In the genomic region with DNA sequence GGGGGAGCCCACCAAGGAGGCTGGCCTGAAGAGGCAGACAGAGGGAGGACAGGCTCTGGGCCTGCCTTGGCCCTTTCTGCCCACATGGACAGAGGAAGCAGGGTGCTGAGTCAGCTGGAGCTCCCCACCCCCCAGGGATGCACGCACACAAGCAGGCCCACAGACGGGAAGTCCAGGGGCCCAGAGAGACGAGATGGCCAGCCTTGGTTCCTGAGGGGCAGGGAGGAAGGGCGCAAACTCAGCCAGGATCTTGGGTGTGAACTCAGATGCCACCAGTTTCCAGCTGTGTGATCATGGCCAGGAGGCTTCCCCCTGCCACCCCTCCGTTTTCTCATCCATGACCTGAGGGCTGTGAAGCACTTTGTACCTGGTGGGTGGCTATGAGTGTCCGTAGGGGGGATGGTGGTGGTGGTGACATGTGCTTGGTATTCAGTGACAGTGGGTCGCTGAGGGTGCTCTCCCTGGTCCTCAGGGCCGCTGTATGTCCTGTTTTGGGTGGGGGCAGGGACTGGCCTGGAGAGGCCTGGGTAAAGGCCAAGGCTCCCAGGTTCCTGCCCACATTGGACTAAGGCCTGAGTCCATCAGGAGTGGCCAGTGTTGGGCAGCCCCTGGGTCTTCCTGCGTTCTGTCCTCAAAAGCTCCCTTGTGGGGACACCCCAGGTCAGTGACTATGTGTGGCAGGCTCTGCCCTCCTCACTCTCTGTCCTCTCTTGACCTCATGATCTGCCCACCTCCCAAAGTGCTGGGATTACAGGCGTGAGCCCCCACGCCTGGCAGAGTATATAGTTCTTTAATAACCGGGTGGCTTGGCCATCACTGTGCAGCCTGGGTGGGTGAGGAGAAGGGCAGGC, we compare ENCODE assay signal across 8 cellular contexts. TPM values are rescaled to one million over a fixed set of nuclear protein-coding genes. Genes with fewer than 3 reads are reported as not detected.
A peak's percentile ranks its signal among the peaks of the same experiment; 100 is the strongest.
DNase-seq lines count a peak whose midpoint lies in the region; ATAC-seq, FAIRE-seq and TF ChIP-seq lines count a peak whose summit lies in the region.

No MANE protein-coding gene starts in this region.

- no TSS peak for BruUV-seq in HepG2 (replicated peaks; lab: Mats Ljungman, UMichigan)

- H3K9me3 ChIP-seq in HepG2 (ENCODE audit: low read length) (no peaks in the 10 kb centered on the region), transverse colon (no peaks in the 10 kb centered on the region)

- peak overlapping the region; percentile 85 for H3K4me2 ChIP-seq in HepG2 (ENCODE audit: low read depth, low read length)

- H3K27me3 ChIP-seq in HepG2 (ENCODE audit: control insufficient read depth in 1 of 2, insufficient read depth in 2 of 2, low read length in 2 of 2) (no peaks in the 10 kb centered on the region), transverse colon (no peaks in the 10 kb centered on the region)

- peak overlapping the region; percentile 92 for H3K4me3 Mint-ChIP-seq in activated naive CD4-positive, alpha-beta T cell treated with anti-CD3 and anti-CD28 coated beads, Interleukin-2, amount 50 U/mL, for 24 hours

- no peaks in the 10 kb centered on the region for H3K36me3 Mint-ChIP-seq in activated naive CD4-positive, alpha-beta T cell treated with anti-CD3 and anti-CD28 coated beads, Interleukin-2, amount 50 U/mL, for 24 hours

- H2AFZ ChIP-seq in HepG2 (ENCODE audit: low read length): no peak overlapping the region

- TF ChIP-seq CTCF in astrocyte of the spinal cord (IDR thresholded peaks at IDR 0.05; ENCODE audit: low read depth, low read length) (no peak), HepG2 (CRISPR knock-in tag; IDR thresholded peaks at IDR 0.05) (no peak), transverse colon (IDR thresholded peaks at IDR 0.05) (no peak)

- POLR2A ChIA-PET in HepG2 (lab: Yijun Ruan, JAX): interaction anchor here (0.9 to 5.7 kb wide), 8 partner anchors 15 to 326 kb away, joined by 3 to 60 read pairs (median 3); partner anchors contain the start of gene RNF4

- in situ Hi-C loops in astrocyte of the spinal cord (cut with HindIII; ENCODE audit: low sequenced_read_pairs) (no loop called here), HepG2 (cut with HindIII; ENCODE audit: extremely low pct_ligation_motif_present, low pct_unique_long_range_greater_than_20kb) (loop anchor here (5.0 kb wide), 1 partner anchor 38 kb away; the partner anchor contains the start of gene TNIP2), transverse colon (cut with MboI; ENCODE audit: low pct_ligation_motif_present in 1 of 4, low pct_unique_long_range_greater_than_20kb in 1 of 4, low sequenced_read_pairs in 3 of 4) (no loop called here)

- intact Hi-C loops in HepG2 (cut with micrococcal nuclease; ENCODE audit: unreplicated experiment) (loop anchor here (5.0 kb wide), 1 partner anchor 47 kb away; the partner anchor contains the start of gene ADD1), transverse colon (cut with DNase I; ENCODE audit: low total_unique reads) (no loop called here)

- FAIRE-seq in HepG2 (lab: Jason Lieb, UNC): no peak

- H3K4me1 ChIP-seq in HepG2 (ENCODE audit: insufficient read depth, low read length): peaks cover 93% of the 10 kb centered on the region
- peaks cover 50 to 76% (median 68%) of the 10 kb centered on the region in 4 donors for H3K4me1 ChIP-seq in transverse colon

- H3K27me3 Mint-ChIP-seq in activated naive CD4-positive, alpha-beta T cell treated with anti-CD3 and anti-CD28 coated beads, Interleukin-2, amount 50 U/mL, for 24 hours: no peaks in the 10 kb centered on the region

- peak overlapping the region; percentile 51 for H3K27ac Mint-ChIP-seq in activated naive CD4-positive, alpha-beta T cell treated with anti-CD3 and anti-CD28 coated beads, Interleukin-2, amount 50 U/mL, for 24 hours

- H3K36me3 ChIP-seq in HepG2 (replicated peaks in 1 of 2; ENCODE audit: control insufficient read depth in 1 of 2, insufficient read depth in 2 of 2, low read length in 2 of 2): peaks cover 1 to 11% of the 10 kb centered on the region in 2 experiments; a peak in 2 of 5 replicates
- H3K36me3 ChIP-seq in transverse colon: no peaks in the 10 kb centered on the region

- peak; percentile 1; the same call in 2 of the 3 replicates for ATAC-seq in HepG2
- no peak for ATAC-seq in GM21619 (IDR thresholded peaks at IDR 0.05; ENCODE audit: unreplicated experiment)

- peak overlapping the region; percentile 59 for H3K27ac ChIP-seq in HepG2 (ENCODE audit: extremely low read length, insufficient read depth, low read length)
- peak overlapping the region; percentile 78 to 84 (median 83) for H3K27ac ChIP-seq in transverse colon

- H3K9me3 Mint-ChIP-seq in activated naive CD4-positive, alpha-beta T cell treated with anti-CD3 and anti-CD28 coated beads, Interleukin-2, amount 50 U/mL, for 24 hours: no peaks in the 10 kb centered on the region

- TF ChIP-seq RAD21 in HepG2 (CRISPR knock-in tag; IDR thresholded peaks at IDR 0.05): no peak

- TF ChIP-seq EP300 in HepG2 (IDR thresholded peaks at IDR 0.05; ENCODE audit: low read depth in 2 of 2, low read length in 2 of 2): no peak
- TF ChIP-seq EP300 in HepG2 (CRISPR knock-in tag; IDR thresholded peaks at IDR 0.05; ENCODE audit: borderline replicate concordance): no peak
- no peak for TF ChIP-seq EP300 in transverse colon (IDR thresholded peaks at IDR 0.05; ENCODE audit: low read depth)

- DNase-seq in activated naive CD4-positive, alpha-beta T cell treated with Interleukin-2 at 50 U/mL for 16 hours: no peak
- DNase-seq in astrocyte of the spinal cord (ENCODE audit: low read depth, low spot score): peak; percentile 75
- no peak for DNase-seq in HepG2 (ENCODE audit: low spot score)
- peak; percentile 55 for DNase-seq in transverse colon
- no peak for DNase-seq in NCI-H187 treated with DMSO at 0.1 percent for 48 hours (lab: John Stamatoyannopoulos, UW)
- no peak for DNase-seq in NCI-H1417 treated with DMSO at 0.1 percent for 48 hours (lab: John Stamatoyannopoulos, UW)

- H3K4me1 Mint-ChIP-seq in activated naive CD4-positive, alpha-beta T cell treated with anti-CD3 and anti-CD28 coated beads, Interleukin-2, amount 50 U/mL, for 24 hours: peaks cover 53% of the 10 kb centered on the region

- CTCF ChIA-PET in HepG2 (lab: Yijun Ruan, JAX; ENCODE audit: low intra/inter-chr PET ratio, low total read pairs): no interaction called here

- TF ChIP-seq POLR2A in HepG2 (IDR thresholded peaks at IDR 0.05; ENCODE audit: insufficient read depth in 1 of 2, low read depth in 2 of 2, low read length in 2 of 2) (no peak), transverse colon (IDR thresholded peaks at IDR 0.05) (no peak)

- H3K9ac ChIP-seq in HepG2 (ENCODE audit: insufficient read depth, low read depth, low read length): peak overlapping the region; percentile 68

- H3K79me2 ChIP-seq in HepG2 (ENCODE audit: insufficient read depth, low read length): peaks cover 44% of the 10 kb centered on the region

- 57% methylated on average over 4 of the region's 12 CpGs for WGBS in HepG2 (ENCODE audit: low lambda C conversion rate)
- WGBS in transverse colon (ENCODE audit: low coverage in 1 of 2), 2 donors: 50% methylated on average over 12 of the region's 12 CpGs; no CpG with 5 or more reads in 1 of the 2 donors

- H4K20me1 ChIP-seq in HepG2 (ENCODE audit: insufficient read depth, low read length): no peaks in the 10 kb centered on the region

- H3K4me3 ChIP-seq in astrocyte of the spinal cord (ENCODE audit: low read depth, low read length) (peak overlapping the region; percentile 69), HepG2 (replicated peaks in 1 of 3; ENCODE audit: insufficient read depth in 1 of 3, low read depth in 2 of 3, low read length in 3 of 3) (peak overlapping the region in 2 of 3 experiments; percentile 75; a peak in 4 of 6 replicates), transverse colon (peak overlapping the region in 1 of 4 donors; percentile 65)

RNA-seq across cellular contexts. Expression of gene SH3BP2, which starts 2.0 kb away (rescaled TPM):
- 7.0 and 16.9 TPM in 2 replicates for total RNA-seq in HepG2 (2016; rRNA removed; fragmentation: Illumina TruSeq; extraction: Trizol)
- 8.3 and 8.9 TPM in 2 replicates for total RNA-seq in HepG2 (2016; cell fraction: cytosol; rRNA removed; fragmentation: Illumina TruSeq; extraction: Trizol; ENCODE audit: low read depth)
- total RNA-seq in HepG2 (2016; cell fraction: insoluble cytoplasmic fraction; rRNA removed; fragmentation: Illumina TruSeq; extraction: Trizol): 6.0 and 17.5 TPM in 2 replicates
- total RNA-seq in HepG2 (2016; cell fraction: membrane; rRNA removed; fragmentation: Illumina TruSeq; extraction: Trizol): 10.1 and 13.2 TPM in 2 replicates
- total RNA-seq in HepG2 (2016; cell fraction: nucleus; rRNA removed; fragmentation: Illumina TruSeq; extraction: Trizol): 24.2 and 26.2 TPM in 2 replicates
- polyA plus RNA-seq in HepG2 (2011; rRNA removed): 34.5 and 38.6 TPM in 2 replicates
- polyA plus RNA-seq in HepG2 (2011; cell fraction: cytosol; rRNA removed): 9.0 and 10.4 TPM in 2 replicates
- 190 and 200 TPM in 2 replicates for polyA plus RNA-seq in HepG2 (2011; cell fraction: nucleus; rRNA removed)
- 8.5 and 20.0 TPM in 2 replicates for polyA plus RNA-seq in HepG2 (2012)
- polyA plus RNA-seq in HepG2 (2016; cell fraction: cytosol; fragmentation: Illumina TruSeq; extraction: Trizol; ENCODE audit: low read depth): 8.6 and 9.1 TPM in 2 replicates
- 8.9 and 10.1 TPM in 2 replicates for polyA plus RNA-seq in HepG2 (2016; cell fraction: insoluble cytoplasmic fraction; fragmentation: Illumina TruSeq; extraction: Trizol; ENCODE audit: low read depth)
- 12.6 and 15.4 TPM in 2 replicates for polyA plus RNA-seq in HepG2 (2016; cell fraction: membrane; fragmentation: Illumina TruSeq; extraction: Trizol; ENCODE audit: low read depth)
- polyA plus RNA-seq in HepG2 (2016; cell fraction: nucleus; fragmentation: Illumina TruSeq; extraction: Trizol; ENCODE audit: insufficient read depth, low read depth): 68.6 and 68.9 TPM in 2 replicates
- polyA minus RNA-seq in HepG2 (2011; rRNA and poly(A)+ RNA removed; ENCODE audit: low replicate concordance): 33.1 and 43.4 TPM in 2 replicates
- 8.4 and 8.5 TPM in 2 replicates for polyA minus RNA-seq in HepG2 (2011; cell fraction: cytosol; rRNA and poly(A)+ RNA removed)
- polyA minus RNA-seq in HepG2 (2011; cell fraction: nucleus; rRNA and poly(A)+ RNA removed): 60.7 and 63.2 TPM in 2 replicates
- 100 to 1,000 TPM in 3 of 4 donors, 10 to 100 TPM in 1; 92.6 to 301 (median 117) TPM for total RNA-seq in transverse colon

RNA-seq across cellular contexts. Expression of gene TNIP2, which starts 38.8 kb away (rescaled TPM):
- 28.5 and 38.0 TPM in 2 replicates for total RNA-seq in HepG2 (2016; rRNA removed; fragmentation: Illumina TruSeq; extraction: Trizol)
- total RNA-seq in HepG2 (2016; cell fraction: cytosol; rRNA removed; fragmentation: Illumina TruSeq; extraction: Trizol; ENCODE audit: low read depth): 51.3 and 56.9 TPM in 2 replicates
- 23.8 and 37.4 TPM in 2 replicates for total RNA-seq in HepG2 (2016; cell fraction: insoluble cytoplasmic fraction; rRNA removed; fragmentation: Illumina TruSeq; extraction: Trizol)
- total RNA-seq in HepG2 (2016; cell fraction: membrane; rRNA removed; fragmentation: Illumina TruSeq; extraction: Trizol): 75.6 and 77.4 TPM in 2 replicates
- total RNA-seq in HepG2 (2016; cell fraction: nucleus; rRNA removed; fragmentation: Illumina TruSeq; extraction: Trizol): 22.8 and 24.6 TPM in 2 replicates
- polyA plus RNA-seq in HepG2 (2011; rRNA removed): 25.6 and 30.1 TPM in 2 replicates
- 24.2 and 29.8 TPM in 2 replicates for polyA plus RNA-seq in HepG2 (2011; cell fraction: cytosol; rRNA removed)
- 85.8 and 92.8 TPM in 2 replicates for polyA plus RNA-seq in HepG2 (2011; cell fraction: nucleus; rRNA removed)
- polyA plus RNA-seq in HepG2 (2012): 14.3 and 23.5 TPM in 2 replicates
- 52.0 and 56.1 TPM in 2 replicates for polyA plus RNA-seq in HepG2 (2016; cell fraction: cytosol; fragmentation: Illumina TruSeq; extraction: Trizol; ENCODE audit: low read depth)
- 25.2 and 28.5 TPM in 2 replicates for polyA plus RNA-seq in HepG2 (2016; cell fraction: insoluble cytoplasmic fraction; fragmentation: Illumina TruSeq; extraction: Trizol; ENCODE audit: low read depth)
- polyA plus RNA-seq in HepG2 (2016; cell fraction: membrane; fragmentation: Illumina TruSeq; extraction: Trizol; ENCODE audit: low read depth): 60.4 and 61.0 TPM in 2 replicates
- polyA plus RNA-seq in HepG2 (2016; cell fraction: nucleus; fragmentation: Illumina TruSeq; extraction: Trizol; ENCODE audit: insufficient read depth, low read depth): 46.5 and 50.4 TPM in 2 replicates
- polyA minus RNA-seq in HepG2 (2011; rRNA and poly(A)+ RNA removed; ENCODE audit: low replicate concordance): 10.0 and 18.7 TPM in 2 replicates
- 8.1 and 8.4 TPM in 2 replicates for polyA minus RNA-seq in HepG2 (2011; cell fraction: cytosol; rRNA and poly(A)+ RNA removed)
- polyA minus RNA-seq in HepG2 (2011; cell fraction: nucleus; rRNA and poly(A)+ RNA removed): 18.6 and 22.9 TPM in 2 replicates
- 100 to 1,000 TPM in 3 of 4 donors, 10 to 100 TPM in 1; 91.8 to 203 (median 129) TPM for total RNA-seq in transverse colon

RNA-seq across cellular contexts. Expression of gene ADD1, which starts 48.7 kb away (rescaled TPM):
- total RNA-seq in HepG2 (2016; rRNA removed; fragmentation: Illumina TruSeq; extraction: Trizol) (122 and 133 TPM in 2 replicates), transverse colon (100 to 1,000 TPM; 218 to 392 (median 299) TPM)
- total RNA-seq in HepG2 (2016; cell fraction: cytosol; rRNA removed; fragmentation: Illumina TruSeq; extraction: Trizol; ENCODE audit: low read depth): 25.1 and 28.0 TPM in 2 replicates
- total RNA-seq in HepG2 (2016; cell fraction: insoluble cytoplasmic fraction; rRNA removed; fragmentation: Illumina TruSeq; extraction: Trizol): 104 and 117 TPM in 2 replicates
- 56.9 and 59.3 TPM in 2 replicates for total RNA-seq in HepG2 (2016; cell fraction: membrane; rRNA removed; fragmentation: Illumina TruSeq; extraction: Trizol)
- total RNA-seq in HepG2 (2016; cell fraction: nucleus; rRNA removed; fragmentation: Illumina TruSeq; extraction: Trizol): 109 and 119 TPM in 2 replicates
- polyA plus RNA-seq in HepG2 (2011; rRNA removed): 73.9 and 76.3 TPM in 2 replicates
- polyA plus RNA-seq in HepG2 (2011; cell fraction: cytosol; rRNA removed): 48.1 and 66.3 TPM in 2 replicates
- polyA plus RNA-seq in HepG2 (2011; cell fraction: nucleus; rRNA removed): 210 and 221 TPM in 2 replicates
- polyA plus RNA-seq in HepG2 (2012): 70.7 and 77.6 TPM in 2 replicates
- 11.6 and 13.4 TPM in 2 replicates for polyA plus RNA-seq in HepG2 (2016; cell fraction: cytosol; fragmentation: Illumina TruSeq; extraction: Trizol; ENCODE audit: low read depth)
- polyA plus RNA-seq in HepG2 (2016; cell fraction: insoluble cytoplasmic fraction; fragmentation: Illumina TruSeq; extraction: Trizol; ENCODE audit: low read depth): 90.6 and 120 TPM in 2 replicates
- polyA plus RNA-seq in HepG2 (2016; cell fraction: membrane; fragmentation: Illumina TruSeq; extraction: Trizol; ENCODE audit: low read depth): 40.3 and 41.9 TPM in 2 replicates
- polyA plus RNA-seq in HepG2 (2016; cell fraction: nucleus; fragmentation: Illumina TruSeq; extraction: Trizol; ENCODE audit: insufficient read depth, low read depth): 163 and 167 TPM in 2 replicates
- polyA minus RNA-seq in HepG2 (2011; rRNA and poly(A)+ RNA removed; ENCODE audit: low replicate concordance): 28.2 and 90.0 TPM in 2 replicates
- polyA minus RNA-seq in HepG2 (2011; cell fraction: cytosol; rRNA and poly(A)+ RNA removed): 43.0 and 48.4 TPM in 2 replicates
- polyA minus RNA-seq in HepG2 (2011; cell fraction: nucleus; rRNA and poly(A)+ RNA removed): 99.5 and 109 TPM in 2 replicates

Comparison
In these comparisons a context has a peak if more than half of its experiments do, and no peak if none do; other contexts are left out.
1. DNase-seq: peak in astrocyte of the spinal cord (single experiment) and transverse colon (single experiment); none in activated naive CD4-positive, alpha-beta T cell treated with Interleukin-2 at 50 U/mL for 16 hours (single experiment), HepG2 (single experiment), NCI-H187 treated with DMSO at 0.1 percent for 48 hours (single experiment) and NCI-H1417 treated with DMSO at 0.1 percent for 48 hours (single experiment).